ENCODE assay signal across 8 cellular contexts in genomic region chr12:13255792-13256704, GRCh38. TPM values are rescaled to one million over a fixed set of nuclear protein-coding genes. Genes with fewer than 3 reads are reported as not detected.
A peak's percentile ranks its signal among the peaks of the same experiment; 100 is the strongest.
DNase-seq lines count a peak whose midpoint lies in the region; ATAC-seq, FAIRE-seq and TF ChIP-seq lines count a peak whose summit lies in the region.

No MANE protein-coding gene starts in this region.

- POLR2A ChIA-PET in IMR-90 (lab: Charles Lee; ENCODE audit: unreplicated experiment), result interaction anchor here (0.5 kb wide), 1 partner anchor 50 kb away, joined by 3 read pairs; no protein-coding TSS in a partner anchor

- peak overlapping the region; percentile 14 to 79; a peak in 2 of 4 replicates for H4K8ac ChIP-seq in IMR-90 (ENCODE audit: low read depth in 2 of 2, low read length in 2 of 2)

- H2AFZ ChIP-seq in IMR-90 (replicated peaks; ENCODE audit: low read length, poor library complexity), result peak overlapping the region; percentile 87

- no peaks in the 10 kb centered on the region for H3K36me3 Mint-ChIP-seq in activated T-cell treated with anti-CD3 and anti-CD28 coated beads, Interleukin-2, amount 50 U/mL, for 4 hours (ENCODE audit: insufficient read depth)

- peak overlapping the region; percentile 46 for H3K4me2 ChIP-seq in IMR-90 (ENCODE audit: low read depth, low read length)

- H3K14ac ChIP-seq in IMR-90 (replicated peaks; ENCODE audit: low read depth, low read length), result peak overlapping the region; percentile 35; the same call in 1 of the 2 replicates

- H3K9me3 ChIP-seq in IMR-90 (ENCODE audit: control insufficient read depth, insufficient read depth, low read length), result no peaks in the 10 kb centered on the region
- H3K9me3 ChIP-seq in muscle layer of duodenum (ENCODE audit: control insufficient read depth in 1 of 2, low read length in 2 of 2), result no peaks in the 10 kb centered on the region

- peak overlapping the region; percentile 20 for H3K18ac ChIP-seq in IMR-90 (ENCODE audit: low read depth, low read length)

- in situ Hi-C loops in IMR-90 (cut with MboI; ENCODE audit: low sequenced_read_pairs), result no loop called here

- H3K56ac ChIP-seq in IMR-90 (ENCODE audit: extremely low read depth, insufficient read depth, low read length), result no peak overlapping the region

- no TSS peak for BruUV-seq in IMR-90 (replicated peaks; lab: Mats Ljungman, UMichigan)

- peaks cover 8% of the 10 kb centered on the region for H3K27me3 Mint-ChIP-seq in activated T-cell treated with anti-CD3 and anti-CD28 coated beads, Interleukin-2, amount 50 U/mL, for 4 hours (ENCODE audit: low read depth)

- dilution Hi-C loops in IMR-90 (cut with HindIII; ENCODE audit: low sequenced_read_pairs, unreplicated experiment), result no loop called here

- WGBS in IMR-90 (ENCODE audit: extremely low coverage in 2 of 2, insufficient read length in 1 of 2), 2 experiments, result 25% methylated on average over 4 of the region's 18 CpGs; no CpG with 5 or more reads in 1 of the 2 experiments

- H3K4me3 ChIP-seq in IMR-90 (ENCODE audit: insufficient read depth, low read depth, low read length) (peak overlapping the region; percentile 33), muscle layer of duodenum (ENCODE audit: low read depth in 1 of 2, low read length in 2 of 2) (peak overlapping the region; percentile 33 to 50)

- TF ChIP-seq POLR2A in IMR-90 (IDR thresholded peaks at IDR 0.05; ENCODE audit: low read depth, low read length), result no peak

- peak; percentile 85 for TF ChIP-seq RAD21 in IMR-90 (IDR thresholded peaks at IDR 0.05; ENCODE audit: low read length)

- TF ChIP-seq CTCF in D721Med (IDR thresholded peaks at IDR 0.05; ENCODE audit: insufficient read depth, missing control alignments) (peak; percentile 97), IMR-90 (conservative IDR thresholded peaks at IDR 0.05; ENCODE audit: low read depth, low read length) (peak; percentile 98)

- ATAC-seq in GM21526 (IDR thresholded peaks at IDR 0.05; ENCODE audit: low FRiP score, unreplicated experiment), result peak; percentile 98
- ATAC-seq in IMR-90 (ENCODE audit: low read depth), result peak; percentile 100
- peak; percentile 100 for ATAC-seq in activated T-cell treated with anti-CD3 and anti-CD28 coated beads, Interleukin-2, amount 50 U/mL, for 4 hours
- peak; percentile 98 for ATAC-seq in esophagus mucosa

- H3K4me1 ChIP-seq in IMR-90 (ENCODE audit: control insufficient read depth, insufficient read depth, low read length) (peaks cover 5% of the 10 kb centered on the region), muscle layer of duodenum (ENCODE audit: control insufficient read depth in 1 of 2, insufficient read depth in 2 of 2, low read length in 2 of 2) (no peaks in the 10 kb centered on the region)

- H3K4me1 Mint-ChIP-seq in activated T-cell treated with anti-CD3 and anti-CD28 coated beads, Interleukin-2, amount 50 U/mL, for 4 hours (ENCODE audit: low read depth), result peaks cover 5% of the 10 kb centered on the region

- no peaks in the 10 kb centered on the region for H3K36me3 ChIP-seq in IMR-90 (ENCODE audit: control insufficient read depth, insufficient read depth, low read length)
- no peaks in the 10 kb centered on the region for H3K36me3 ChIP-seq in muscle layer of duodenum (ENCODE audit: control insufficient read depth in 1 of 2, insufficient read depth in 2 of 2, low read length in 2 of 2)

- CTCF ChIA-PET in IMR-90 (lab: Yijun Ruan, JAX), result interaction anchor here (0.6 to 3.0 kb wide), 20 partner anchors 10 to 1064 kb away, joined by 3 to 18 read pairs (median 3); no protein-coding TSS in a partner anchor

- H3K79me1 ChIP-seq in IMR-90 (ENCODE audit: low read depth in 1 of 2, low read length in 2 of 2), result no peaks in the 10 kb centered on the region

- no peaks in the 10 kb centered on the region for H3K9me3 Mint-ChIP-seq in activated T-cell treated with anti-CD3 and anti-CD28 coated beads, Interleukin-2, amount 50 U/mL, for 4 hours

- no peak overlapping the region for H3K23ac ChIP-seq in IMR-90 (ENCODE audit: low read depth, low read length)

- peak overlapping the region; percentile 15; the same call in 1 of the 3 replicates for H2BK15ac ChIP-seq in IMR-90 (ENCODE audit: low read depth, low read length)

- DNase-seq in D721Med (ENCODE audit: insufficient read length, low spot score), result peak; percentile 63
- peak; percentile 92 for DNase-seq in IMR-90
- peak; percentile 70 for DNase-seq in activated T-cell treated with anti-CD3 and anti-CD28 coated beads, Interleukin-2, amount 50 U/mL, for 4 hours
- peak; percentile 93 for DNase-seq in stimulated activated CD8-positive, alpha-beta memory T cell treated with anti-CD3 and anti-CD28 coated beads, Interleukin-4, amount 100 ng/mL, for 48 hours

- H2BK20ac ChIP-seq in IMR-90 (ENCODE audit: low read depth, low read length), result no peak overlapping the region; the same call in 1 of the 2 replicates

- H4K5ac ChIP-seq in IMR-90 (ENCODE audit: low read depth, low read length), result peak overlapping the region; percentile 70

- H2AK5ac ChIP-seq in IMR-90 (ENCODE audit: low read depth, low read length), result no peak overlapping the region

- H2AK9ac ChIP-seq in IMR-90 (replicated peaks; ENCODE audit: low read depth, low read length, poor library complexity), result peak overlapping the region; percentile 42

- H4K91ac ChIP-seq in IMR-90 (ENCODE audit: insufficient read depth, low read depth, low read length), result peak overlapping the region; percentile 41

- no peak overlapping the region for H3K4me3 Mint-ChIP-seq in activated T-cell treated with anti-CD3 and anti-CD28 coated beads, Interleukin-2, amount 50 U/mL, for 4 hours

- no peaks in the 10 kb centered on the region for H3K9me1 ChIP-seq in IMR-90 (ENCODE audit: insufficient read depth, low read length)

- no peaks in the 10 kb centered on the region for H4K20me1 ChIP-seq in IMR-90 (ENCODE audit: insufficient read depth, low read length)

- no peak overlapping the region for H2BK5ac ChIP-seq in IMR-90 (ENCODE audit: low read depth, low read length, poor library complexity, severe bottlenecking)

- H3K4ac ChIP-seq in IMR-90 (ENCODE audit: low read depth, low read length), result peak overlapping the region; percentile 67

- H2BK120ac ChIP-seq in IMR-90 (ENCODE audit: low read depth, low read length), result peak overlapping the region; percentile 58

- H3K27me3 ChIP-seq in IMR-90 (ENCODE audit: control insufficient read depth, insufficient read depth, low read length) (0 out of 2 replicates have a peak, but pooled peaks cover 2% of the 10 kb centered on the region), muscle layer of duodenum (ENCODE audit: low read depth, low read length) (no peaks in the 10 kb centered on the region)

- H3K27ac ChIP-seq in IMR-90 (ENCODE audit: insufficient read depth, low read length), result no peak overlapping the region
- H3K27ac ChIP-seq in muscle layer of duodenum (ENCODE audit: low read length), result no peak overlapping the region

- peak overlapping the region; percentile 20; the same call in 1 of the 2 replicates for H3K9ac ChIP-seq in IMR-90 (ENCODE audit: low read depth, low read length)

- intact Hi-C loops in IMR-90 (cut with micrococcal nuclease), result loop anchor here (1.0 to 2.0 kb wide), 3 partner anchors 279 to 910 kb away; no protein-coding TSS in a partner anchor

- FAIRE-seq in D721Med (lab: Jason Lieb, UNC), result no peak

TF ChIP-seq in IMR-90, 13 proteins besides CTCF, POLR2A, EP300 and RAD21 (continues in another document):
- TF ChIP-seq SMC3 (IDR thresholded peaks at IDR 0.05; ENCODE audit: low read depth, low read length) (peak; percentile 66), MAFK (IDR thresholded peaks at IDR 0.05; ENCODE audit: low read depth, low read length) (no peak), RFX5 (IDR thresholded peaks at IDR 0.05; ENCODE audit: low read depth, low read length) (no peak), MXI1 (IDR thresholded peaks at IDR 0.05; ENCODE audit: borderline replicate concordance, low read depth, low read length) (no peak), MAZ (IDR thresholded peaks at IDR 0.05; ENCODE audit: borderline replicate concordance, low read depth, low read length) (peak; percentile 95), RCOR1 (IDR thresholded peaks at IDR 0.05; ENCODE audit: insufficient replicate concordance, low read length) (peak; percentile 31), NFE2L2 (IDR thresholded peaks at IDR 0.05; ENCODE audit: low read depth, low read length) (peak; percentile 51), FOS (IDR thresholded peaks at IDR 0.05; ENCODE audit: low read depth, low read length) (0 out of 2 replicates have a peak, but pooled peaks have one; percentile 8)

TF ChIP-seq in PFSK-1, 5 proteins besides CTCF, POLR2A, EP300 and RAD21 (continues in another document):
- TF ChIP-seq POLR2AphosphoS5 (IDR thresholded peaks at IDR 0.05; ENCODE audit: low read depth, low read length), result no peak
- TF ChIP-seq SIN3A (IDR thresholded peaks at IDR 0.05; ENCODE audit: borderline replicate concordance, insufficient read depth, low read length), result no peak
- no peak for TF ChIP-seq TAF1 (IDR thresholded peaks at IDR 0.05; ENCODE audit: borderline replicate concordance, insufficient read depth, low read length)

RNA-seq across cellular contexts. Expression of gene EMP1, which starts 59.5 kb away (rescaled TPM):
- 137 and 570 TPM in 2 replicates for total RNA-seq in IMR-90 (2012; rRNA removed)
- 106 and 201 TPM in 2 replicates for polyA plus RNA-seq in IMR-90 (2012; rRNA removed)
- 69.6 and 82.0 TPM in 2 replicates for polyA plus RNA-seq in IMR-90 (2012; cell fraction: cytosol; rRNA removed)
- 81.8 and 230 TPM in 2 replicates for polyA plus RNA-seq in IMR-90 (2012; cell fraction: nucleus; rRNA removed; ENCODE audit: low replicate concordance)
- 83.7 TPM for polyA plus RNA-seq in PFSK-1 (2012; ENCODE audit: insufficient read length, low read depth)
- 10 to 100 TPM in 2 of 3 donors, 1 to 10 TPM in 1; 8.9 to 22.5 (median 17.2) TPM for total RNA-seq in activated T-cell treated with anti-CD3 and anti-CD28 coated beads, Interleukin-2, amount 50 U/mL, for 4 hours
- total RNA-seq in esophagus mucosa, result 1,972 TPM
